8 cellular contexts compared by ENCODE assay signal in the genomic region with DNA sequence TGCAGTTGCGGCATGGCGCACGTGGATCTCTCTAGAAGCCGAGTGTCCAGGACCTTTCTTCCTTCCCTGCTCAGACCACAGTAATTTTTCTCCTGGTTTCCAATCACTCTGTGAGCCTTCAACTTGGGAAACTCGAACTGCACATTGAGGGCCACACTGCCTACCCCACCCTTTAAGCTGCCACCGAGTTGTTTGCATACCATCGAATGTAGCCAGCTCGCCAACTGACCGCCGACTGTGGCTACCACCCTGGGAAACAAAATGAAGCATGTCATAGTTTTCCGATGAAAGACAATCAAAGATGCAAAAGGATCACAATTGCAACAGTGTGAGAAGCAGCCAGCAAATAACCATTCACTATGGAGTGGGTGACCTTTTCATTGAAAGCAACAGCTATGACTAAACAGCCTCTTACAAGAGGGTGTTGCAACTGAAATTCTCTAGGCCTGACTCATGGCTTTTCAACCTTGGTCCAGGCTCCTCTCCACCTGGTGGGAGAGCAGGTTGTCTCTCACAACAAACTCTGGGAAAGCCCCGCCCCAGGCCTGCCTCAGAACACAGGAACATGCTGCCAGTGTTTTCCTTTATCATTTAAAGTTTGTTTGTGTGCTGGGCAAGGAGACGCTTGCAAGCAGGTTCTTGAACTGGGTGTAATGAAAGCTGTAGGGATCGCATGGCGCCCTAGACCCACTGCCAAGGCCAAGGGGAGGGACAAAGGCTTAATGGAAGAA.
A peak's percentile ranks its signal among the peaks of the same experiment; 100 is the strongest.
DNase-seq lines count a peak whose midpoint lies in the region; ATAC-seq and TF ChIP-seq lines count a peak whose summit lies in the region.

No MANE protein-coding gene starts in this region.

- DNase-seq in GM04503 (ENCODE audit: low read depth) (peak; percentile 49), NCI-H69 (lab: John Stamatoyannopoulos, UW) (peak; percentile 37), fibroblast of the aortic adventitia (ENCODE audit: low read depth) (peak; percentile 99), sciatic nerve (ENCODE audit: low spot score) (no peak), 8988T (no peak), SHP77 treated with DMSO at 0.1 percent for 48 hours (lab: John Stamatoyannopoulos, UW) (no peak)

- no peak overlapping the region for H3K4me3 ChIP-seq in fibroblast of the aortic adventitia (ENCODE audit: low read depth, low read length)

- ATAC-seq in sciatic nerve, result peak; percentile 88
- ATAC-seq in GM19324 (IDR thresholded peaks at IDR 0.05; ENCODE audit: low FRiP score, unreplicated experiment), result no peak
- no peak for ATAC-seq in GM18861 (IDR thresholded peaks at IDR 0.05; ENCODE audit: unreplicated experiment)

- TF ChIP-seq CTCF in fibroblast of the aortic adventitia (IDR thresholded peaks at IDR 0.05; ENCODE audit: insufficient read depth, low read length), result peak; percentile 33

- intact Hi-C loops in sciatic nerve (cut with DNase I), result no loop called here

Comparison
In these comparisons a context has a peak if more than half of its experiments do, and no peak if none do; other contexts are left out.
1. DNase-seq: peak in GM04503 (single experiment), NCI-H69 (single experiment) and fibroblast of the aortic adventitia (single experiment); none in sciatic nerve (single experiment), 8988T (single experiment) and SHP77 treated with DMSO at 0.1 percent for 48 hours (single experiment).